Comparison of ENCODE assay signal across 1 cellular context in the genomic region with DNA sequence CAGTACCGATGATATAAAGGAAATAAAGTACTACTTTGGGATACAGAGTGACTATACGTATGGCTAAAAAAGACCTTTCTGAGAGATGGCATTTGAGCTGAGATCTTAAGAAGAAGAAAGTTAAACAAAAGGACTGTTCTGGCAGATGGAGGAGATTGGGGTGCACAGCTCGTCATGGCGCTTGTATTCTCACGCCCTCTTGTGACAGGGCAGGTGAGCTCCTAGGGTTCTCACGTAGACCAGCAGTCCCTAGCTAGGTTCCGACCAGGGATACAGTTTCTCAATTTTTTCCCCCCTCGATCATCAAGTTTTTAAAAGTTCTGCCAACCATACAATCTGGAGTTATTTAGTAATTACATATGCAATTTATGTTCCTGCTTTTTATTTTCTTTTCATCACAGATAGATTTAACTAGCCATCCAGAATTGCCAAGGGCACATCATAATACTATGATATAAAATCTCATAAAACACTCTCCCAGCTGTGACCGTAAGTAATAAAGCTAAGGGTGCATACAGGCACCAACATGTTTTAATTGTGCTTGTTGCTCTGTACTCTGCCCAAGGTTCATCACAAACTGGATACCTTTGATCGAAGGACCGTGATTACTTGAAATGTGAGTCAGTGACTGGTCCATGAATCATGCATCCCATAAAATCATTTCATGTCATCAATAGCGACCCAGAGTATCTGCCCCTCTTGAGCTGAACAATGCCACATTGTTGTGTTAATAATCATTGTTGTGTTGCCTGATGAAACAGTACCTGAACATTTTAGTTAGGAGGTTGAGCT.
TF ChIP-seq lines count a peak whose summit lies in the region.

No MANE protein-coding gene starts in this region.

TF ChIP-seq in GM23338, 12 proteins besides CTCF, POLR2A, EP300 and RAD21:
- TF ChIP-seq, protein P1, sequence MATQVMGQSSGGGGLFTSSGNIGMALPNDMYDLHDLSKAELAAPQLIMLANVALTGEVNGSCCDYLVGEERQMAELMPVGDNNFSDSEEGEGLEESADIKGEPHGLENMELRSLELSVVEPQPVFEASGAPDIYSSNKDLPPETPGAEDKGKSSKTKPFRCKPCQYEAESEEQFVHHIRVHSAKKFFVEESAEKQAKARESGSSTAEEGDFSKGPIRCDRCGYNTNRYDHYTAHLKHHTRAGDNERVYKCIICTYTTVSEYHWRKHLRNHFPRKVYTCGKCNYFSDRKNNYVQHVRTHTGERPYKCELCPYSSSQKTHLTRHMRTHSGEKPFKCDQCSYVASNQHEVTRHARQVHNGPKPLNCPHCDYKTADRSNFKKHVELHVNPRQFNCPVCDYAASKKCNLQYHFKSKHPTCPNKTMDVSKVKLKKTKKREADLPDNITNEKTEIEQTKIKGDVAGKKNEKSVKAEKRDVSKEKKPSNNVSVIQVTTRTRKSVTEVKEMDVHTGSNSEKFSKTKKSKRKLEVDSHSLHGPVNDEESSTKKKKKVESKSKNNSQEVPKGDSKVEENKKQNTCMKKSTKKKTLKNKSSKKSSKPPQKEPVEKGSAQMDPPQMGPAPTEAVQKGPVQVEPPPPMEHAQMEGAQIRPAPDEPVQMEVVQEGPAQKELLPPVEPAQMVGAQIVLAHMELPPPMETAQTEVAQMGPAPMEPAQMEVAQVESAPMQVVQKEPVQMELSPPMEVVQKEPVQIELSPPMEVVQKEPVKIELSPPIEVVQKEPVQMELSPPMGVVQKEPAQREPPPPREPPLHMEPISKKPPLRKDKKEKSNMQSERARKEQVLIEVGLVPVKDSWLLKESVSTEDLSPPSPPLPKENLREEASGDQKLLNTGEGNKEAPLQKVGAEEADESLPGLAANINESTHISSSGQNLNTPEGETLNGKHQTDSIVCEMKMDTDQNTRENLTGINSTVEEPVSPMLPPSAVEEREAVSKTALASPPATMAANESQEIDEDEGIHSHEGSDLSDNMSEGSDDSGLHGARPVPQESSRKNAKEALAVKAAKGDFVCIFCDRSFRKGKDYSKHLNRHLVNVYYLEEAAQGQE (IDR thresholded peaks at IDR 0.05; ENCODE audit: unreplicated experiment) = no peak
- no peak for TF ChIP-seq CREB1 (CRISPR knock-in tag; IDR thresholded peaks at IDR 0.05; ENCODE audit: low read depth)
- TF ChIP-seq STAT1 (IDR thresholded peaks at IDR 0.05; ENCODE audit: unreplicated experiment) = no peak
- no peak for TF ChIP-seq EZH2 (IDR thresholded peaks at IDR 0.05; ENCODE audit: low read depth, unreplicated experiment)
- TF ChIP-seq JUNB (IDR thresholded peaks at IDR 0.05; ENCODE audit: unreplicated experiment) = no peak
- no peak for TF ChIP-seq EZH2phosphoT487 (IDR thresholded peaks at IDR 0.05; ENCODE audit: unreplicated experiment)
- no peak for TF ChIP-seq NANOG (IDR thresholded peaks at IDR 0.05; ENCODE audit: borderline replicate concordance)
- TF ChIP-seq ZNF331 (CRISPR knock-in tag; IDR thresholded peaks at IDR 0.05; ENCODE audit: low read depth) = no peak
- no peak for TF ChIP-seq ZNF114 (CRISPR knock-in tag; IDR thresholded peaks at IDR 0.05)
- TF ChIP-seq, protein P2, sequence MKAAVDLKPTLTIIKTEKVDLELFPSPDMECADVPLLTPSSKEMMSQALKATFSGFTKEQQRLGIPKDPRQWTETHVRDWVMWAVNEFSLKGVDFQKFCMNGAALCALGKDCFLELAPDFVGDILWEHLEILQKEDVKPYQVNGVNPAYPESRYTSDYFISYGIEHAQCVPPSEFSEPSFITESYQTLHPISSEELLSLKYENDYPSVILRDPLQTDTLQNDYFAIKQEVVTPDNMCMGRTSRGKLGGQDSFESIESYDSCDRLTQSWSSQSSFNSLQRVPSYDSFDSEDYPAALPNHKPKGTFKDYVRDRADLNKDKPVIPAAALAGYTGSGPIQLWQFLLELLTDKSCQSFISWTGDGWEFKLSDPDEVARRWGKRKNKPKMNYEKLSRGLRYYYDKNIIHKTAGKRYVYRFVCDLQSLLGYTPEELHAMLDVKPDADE (IDR thresholded peaks at IDR 0.05) = no peak
- TF ChIP-seq, protein P3, sequence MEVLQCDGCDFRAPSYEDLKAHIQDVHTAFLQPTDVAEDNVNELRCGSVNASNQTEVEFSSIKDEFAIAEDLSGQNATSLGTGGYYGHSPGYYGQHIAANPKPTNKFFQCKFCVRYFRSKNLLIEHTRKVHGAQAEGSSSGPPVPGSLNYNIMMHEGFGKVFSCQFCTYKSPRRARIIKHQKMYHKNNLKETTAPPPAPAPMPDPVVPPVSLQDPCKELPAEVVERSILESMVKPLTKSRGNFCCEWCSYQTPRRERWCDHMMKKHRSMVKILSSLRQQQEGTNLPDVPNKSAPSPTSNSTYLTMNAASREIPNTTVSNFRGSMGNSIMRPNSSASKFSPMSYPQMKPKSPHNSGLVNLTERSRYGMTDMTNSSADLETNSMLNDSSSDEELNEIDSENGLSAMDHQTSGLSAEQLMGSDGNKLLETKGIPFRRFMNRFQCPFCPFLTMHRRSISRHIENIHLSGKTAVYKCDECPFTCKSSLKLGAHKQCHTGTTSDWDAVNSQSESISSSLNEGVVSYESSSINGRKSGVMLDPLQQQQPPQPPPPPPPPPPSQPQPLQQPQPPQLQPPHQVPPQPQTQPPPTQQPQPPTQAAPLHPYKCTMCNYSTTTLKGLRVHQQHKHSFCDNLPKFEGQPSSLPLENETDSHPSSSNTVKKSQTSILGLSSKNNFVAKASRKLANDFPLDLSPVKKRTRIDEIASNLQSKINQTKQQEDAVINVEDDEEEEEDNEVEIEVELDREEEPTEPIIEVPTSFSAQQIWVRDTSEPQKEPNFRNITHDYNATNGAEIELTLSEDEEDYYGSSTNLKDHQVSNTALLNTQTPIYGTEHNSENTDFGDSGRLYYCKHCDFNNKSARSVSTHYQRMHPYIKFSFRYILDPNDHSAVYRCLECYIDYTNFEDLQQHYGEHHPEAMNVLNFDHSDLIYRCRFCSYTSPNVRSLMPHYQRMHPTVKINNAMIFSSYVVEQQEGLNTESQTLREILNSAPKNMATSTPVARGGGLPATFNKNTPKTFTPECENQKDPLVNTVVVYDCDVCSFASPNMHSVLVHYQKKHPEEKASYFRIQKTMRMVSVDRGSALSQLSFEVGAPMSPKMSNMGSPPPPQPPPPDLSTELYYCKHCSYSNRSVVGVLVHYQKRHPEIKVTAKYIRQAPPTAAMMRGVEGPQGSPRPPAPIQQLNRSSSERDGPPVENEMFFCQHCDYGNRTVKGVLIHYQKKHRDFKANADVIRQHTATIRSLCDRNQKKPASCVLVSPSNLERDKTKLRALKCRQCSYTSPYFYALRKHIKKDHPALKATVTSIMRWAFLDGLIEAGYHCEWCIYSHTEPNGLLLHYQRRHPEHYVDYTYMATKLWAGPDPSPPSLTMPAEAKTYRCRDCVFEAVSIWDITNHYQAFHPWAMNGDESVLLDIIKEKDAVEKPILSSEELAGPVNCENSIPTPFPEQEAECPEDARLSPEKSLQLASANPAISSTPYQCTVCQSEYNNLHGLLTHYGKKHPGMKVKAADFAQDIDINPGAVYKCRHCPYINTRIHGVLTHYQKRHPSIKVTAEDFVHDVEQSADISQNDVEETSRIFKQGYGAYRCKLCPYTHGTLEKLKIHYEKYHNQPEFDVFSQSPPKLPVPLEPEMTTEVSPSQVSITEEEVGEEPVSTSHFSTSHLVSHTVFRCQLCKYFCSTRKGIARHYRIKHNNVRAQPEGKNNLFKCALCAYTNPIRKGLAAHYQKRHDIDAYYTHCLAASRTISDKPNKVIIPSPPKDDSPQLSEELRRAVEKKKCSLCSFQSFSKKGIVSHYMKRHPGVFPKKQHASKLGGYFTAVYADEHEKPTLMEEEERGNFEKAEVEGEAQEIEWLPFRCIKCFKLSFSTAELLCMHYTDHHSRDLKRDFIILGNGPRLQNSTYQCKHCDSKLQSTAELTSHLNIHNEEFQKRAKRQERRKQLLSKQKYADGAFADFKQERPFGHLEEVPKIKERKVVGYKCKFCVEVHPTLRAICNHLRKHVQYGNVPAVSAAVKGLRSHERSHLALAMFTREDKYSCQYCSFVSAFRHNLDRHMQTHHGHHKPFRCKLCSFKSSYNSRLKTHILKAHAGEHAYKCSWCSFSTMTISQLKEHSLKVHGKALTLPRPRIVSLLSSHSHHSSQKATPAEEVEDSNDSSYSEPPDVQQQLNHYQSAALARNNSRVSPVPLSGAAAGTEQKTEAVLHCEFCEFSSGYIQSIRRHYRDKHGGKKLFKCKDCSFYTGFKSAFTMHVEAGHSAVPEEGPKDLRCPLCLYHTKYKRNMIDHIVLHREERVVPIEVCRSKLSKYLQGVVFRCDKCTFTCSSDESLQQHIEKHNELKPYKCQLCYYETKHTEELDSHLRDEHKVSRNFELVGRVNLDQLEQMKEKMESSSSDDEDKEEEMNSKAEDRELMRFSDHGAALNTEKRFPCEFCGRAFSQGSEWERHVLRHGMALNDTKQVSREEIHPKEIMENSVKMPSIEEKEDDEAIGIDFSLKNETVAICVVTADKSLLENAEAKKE (CRISPR knock-in tag; IDR thresholded peaks at IDR 0.05) = no peak
- TF ChIP-seq POLR2AphosphoS5 (IDR thresholded peaks at IDR 0.05; ENCODE audit: low read depth) = no peak
